8 cellular contexts compared by ENCODE assay signal in the genomic region with DNA sequence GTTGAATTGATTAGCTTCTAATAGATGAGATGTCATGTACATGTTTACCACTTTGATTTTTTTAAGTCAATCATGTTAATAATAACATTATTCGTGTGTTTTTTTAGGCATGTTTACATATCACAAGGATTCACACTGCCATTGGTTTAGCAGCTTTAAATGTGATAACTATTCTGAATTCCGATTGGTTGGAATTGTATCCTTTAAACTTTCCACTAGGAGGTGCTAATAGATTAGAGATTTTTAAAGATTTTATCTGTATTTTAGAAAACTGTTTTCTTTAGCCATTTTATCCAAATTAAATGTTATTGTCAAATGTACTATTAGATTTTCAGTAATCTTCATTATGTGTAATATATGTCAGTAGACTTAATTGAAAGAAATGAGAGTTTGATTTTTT.
A peak's percentile ranks its signal among the peaks of the same experiment; 100 is the strongest.
DNase-seq lines count a peak whose midpoint lies in the region; ATAC-seq and TF ChIP-seq lines count a peak whose summit lies in the region.

No MANE protein-coding gene starts in this region.

- H4K91ac ChIP-seq in mesenchymal stem cell (ENCODE audit: low read length): no peak overlapping the region

- no peak overlapping the region for H3K4me2 ChIP-seq in mesenchymal stem cell (ENCODE audit: low read length, poor library complexity, severe bottlenecking)

- H3K23ac ChIP-seq in mesenchymal stem cell (ENCODE audit: low read length in 2 of 2): no peak overlapping the region

- H3K4me3 ChIP-seq in mesenchymal stem cell (ENCODE audit: insufficient read depth in 1 of 2, low read depth in 1 of 2, low read length in 2 of 2) (no peak overlapping the region), aorta (ENCODE audit: low read length in 2 of 2) (no peak overlapping the region)

- no peak overlapping the region for H3K27ac ChIP-seq in mesenchymal stem cell (ENCODE audit: low read length, poor library complexity, severe bottlenecking)
- H3K27ac ChIP-seq in aorta (ENCODE audit: low read depth in 1 of 2, low read length in 2 of 2): no peak overlapping the region

- ATAC-seq in GM21825 (IDR thresholded peaks at IDR 0.05; ENCODE audit: unreplicated experiment): no peak
- no peak for ATAC-seq in aorta (ENCODE audit: low FRiP score)

- no peak overlapping the region for H2AK5ac ChIP-seq in mesenchymal stem cell (ENCODE audit: low read length, severe bottlenecking)

- no peak overlapping the region for H3K4me3 Mint-ChIP-seq in chondrocyte (ENCODE audit: unreplicated experiment)

- no peak overlapping the region for H2BK15ac ChIP-seq in mesenchymal stem cell (ENCODE audit: low read depth, poor library complexity, severe bottlenecking)

- no peak overlapping the region for H3K14ac ChIP-seq in mesenchymal stem cell (ENCODE audit: low read length in 2 of 2)

- no peak overlapping the region for H2AFZ ChIP-seq in mesenchymal stem cell (ENCODE audit: low read depth, low read length)

- H3K9me3 ChIP-seq in mesenchymal stem cell (ENCODE audit: control insufficient read depth, low read length): no peaks in the 10 kb centered on the region
- no peaks in the 10 kb centered on the region for H3K9me3 ChIP-seq in aorta (ENCODE audit: control insufficient read depth, low read length)

- no peak overlapping the region for H2BK120ac ChIP-seq in mesenchymal stem cell (ENCODE audit: low read depth, low read length)

- peaks cover 20% of the 10 kb centered on the region for H3K4me1 Mint-ChIP-seq in chondrocyte (ENCODE audit: low read depth)

- no peak overlapping the region for H2BK12ac ChIP-seq in mesenchymal stem cell (ENCODE audit: low read length in 2 of 2)

- WGBS in mesenchymal stem cell: no CpG with 5 or more reads among the region's 2 CpGs
- 12% methylated on average over 2 of the region's 2 CpGs for WGBS in aorta, 2 donors

- no peak overlapping the region for H4K8ac ChIP-seq in mesenchymal stem cell (ENCODE audit: low read length)

- H3K4ac ChIP-seq in mesenchymal stem cell (ENCODE audit: low read depth in 1 of 2, low read length in 2 of 2): no peak overlapping the region

- H3K4me1 ChIP-seq in mesenchymal stem cell (ENCODE audit: control insufficient read depth, insufficient read depth, low read depth, low read length) (no peaks in the 10 kb centered on the region), aorta (ENCODE audit: control insufficient read depth in 1 of 2, insufficient read depth in 2 of 2, low read length in 2 of 2) (no peaks in the 10 kb centered on the region)

- H3K36me3 ChIP-seq in mesenchymal stem cell (ENCODE audit: control insufficient read depth in 1 of 2, insufficient read depth in 2 of 2, low read depth in 1 of 2, low read length in 2 of 2) (peaks cover 0 to 5% of the 10 kb centered on the region in 2 experiments), aorta (ENCODE audit: control insufficient read depth in 1 of 2, insufficient read depth in 2 of 2, low read length in 1 of 2) (no peaks in the 10 kb centered on the region)

- intact Hi-C loops in aorta (cut with DNase I): loop anchor here (5.0 to 10.0 kb wide), 3 partner anchors 61 to 421 kb away; no protein-coding TSS in a partner anchor

- no peaks in the 10 kb centered on the region for H3K9me3 Mint-ChIP-seq in chondrocyte (ENCODE audit: low read depth)

- H3K79me1 ChIP-seq in mesenchymal stem cell (replicated peaks; ENCODE audit: low read length, poor library complexity, severe bottlenecking): no peaks in the 10 kb centered on the region

- no peaks in the 10 kb centered on the region for H3K27me3 ChIP-seq in mesenchymal stem cell (ENCODE audit: control insufficient read depth in 1 of 2, insufficient read depth in 1 of 2, low read length in 2 of 2)
- no peaks in the 10 kb centered on the region for H3K27me3 ChIP-seq in aorta (ENCODE audit: control insufficient read depth in 1 of 2, insufficient read depth in 2 of 2, low read length in 1 of 2)

- H2BK5ac ChIP-seq in mesenchymal stem cell (ENCODE audit: low read depth, low read length, poor library complexity, severe bottlenecking): no peak overlapping the region

- no peaks in the 10 kb centered on the region for H3K27me3 Mint-ChIP-seq in chondrocyte (ENCODE audit: low read depth)

- peaks cover 7% of the 10 kb centered on the region for H3K36me3 Mint-ChIP-seq in chondrocyte (ENCODE audit: low read depth)

- peak; percentile 88 for TF ChIP-seq CTCF in chondrocyte (IDR thresholded peaks at IDR 0.05)

- no peak overlapping the region for H3K9ac ChIP-seq in mesenchymal stem cell (ENCODE audit: low read length)

- DNase-seq in COLO829 (ENCODE audit: low spot score) (peak; percentile 27), LoVo (ENCODE audit: low spot score) (peak; percentile 50), chondrocyte (ENCODE audit: low spot score) (no peak), mesenchymal stem cell (peak; percentile 60), aorta (no peak), NCI-H187 treated with DMSO at 0.1 percent for 48 hours (lab: John Stamatoyannopoulos, UW) (no peak)
- DNase-seq in activated T-cell treated with anti-CD3 and anti-CD28 coated beads, Interleukin-2, amount 50 U/mL, for 48 hours: no peak

- H3K27ac Mint-ChIP-seq in chondrocyte (ENCODE audit: unreplicated experiment): no peak overlapping the region

- no peak overlapping the region for H3K18ac ChIP-seq in mesenchymal stem cell (ENCODE audit: low read depth in 1 of 2, low read length in 2 of 2)

Comparison
In these comparisons a context has a peak if more than half of its experiments do, and no peak if none do; other contexts are left out.
1. DNase-seq: peak in COLO829 (single experiment), LoVo (single experiment) and mesenchymal stem cell (single experiment); none in chondrocyte (single experiment), aorta (0 of 2), NCI-H187 treated with DMSO at 0.1 percent for 48 hours (single experiment) and activated T-cell treated with anti-CD3 and anti-CD28 coated beads, Interleukin-2, amount 50 U/mL, for 48 hours (0 of 2).